Comparison of ENCODE assay signal across 8 cellular contexts in the genomic region with DNA sequence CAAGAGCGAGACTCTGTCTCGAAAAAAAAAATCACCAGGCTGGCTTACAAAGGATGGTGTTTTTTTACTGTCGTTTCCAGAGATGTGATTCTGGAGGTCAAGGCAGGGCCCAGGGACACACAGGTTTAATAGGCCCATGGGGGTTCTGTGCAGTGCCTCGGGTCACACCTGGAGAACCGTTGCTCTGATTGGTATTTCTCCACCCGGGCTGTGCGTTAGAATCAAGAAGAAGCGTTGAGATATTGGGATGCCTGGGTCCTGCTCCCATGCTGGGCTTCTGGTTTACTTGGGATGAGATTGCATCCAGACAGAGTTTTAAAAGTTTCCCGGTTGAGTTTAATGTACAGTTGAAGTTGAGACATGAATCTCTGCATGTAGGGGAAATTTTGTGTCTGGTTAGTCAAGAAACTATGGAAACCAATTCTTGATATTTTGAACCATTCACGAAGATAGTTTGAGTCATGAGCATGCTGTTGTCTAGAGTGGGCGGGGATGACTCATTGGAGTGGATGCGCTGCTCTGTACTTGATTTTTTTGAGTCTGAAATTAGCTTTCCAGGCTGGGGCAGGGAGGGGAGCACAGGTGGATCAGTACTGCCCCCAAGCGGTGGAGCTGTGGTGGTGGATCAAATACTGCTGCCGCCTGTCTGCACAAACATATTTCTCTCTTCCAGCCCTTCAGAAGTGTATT. TPM values are rescaled to one million over a fixed set of nuclear protein-coding genes. Genes with fewer than 3 reads are reported as not detected.
A peak's percentile ranks its signal among the peaks of the same experiment; 100 is the strongest.
DNase-seq lines count a peak whose midpoint lies in the region; ATAC-seq and TF ChIP-seq lines count a peak whose summit lies in the region.

No MANE protein-coding gene starts in this region.

- peak; percentile 96 for DNase-seq in AG08395 (ENCODE audit: low spot score)
- DNase-seq in NCI-H345 (lab: John Stamatoyannopoulos, UW) = peak; percentile 86
- peak; percentile 49 for DNase-seq in activated CD4-positive, alpha-beta T cell treated with anti-CD3 and anti-CD28 coated beads for 1 hour
- DNase-seq in choroid plexus epithelial cell (ENCODE audit: low read depth) = peak; percentile 98
- peak; percentile 87 to 91 for DNase-seq in lung microvascular endothelial cell (ENCODE audit: low read depth in 2 of 2)
- peak; percentile 39 for DNase-seq in stimulated activated CD8-positive, alpha-beta memory T cell treated with anti-CD3 and anti-CD28 coated beads, Interleukin-12 subunit alpha, Interleukin-12 subunit beta, amount 100 ng/mL, for 1 hour (ENCODE audit: low read depth)

- no peak overlapping the region for H3K4me3 ChIP-seq in choroid plexus epithelial cell (ENCODE audit: low read depth, low read length)

- TF ChIP-seq CTCF in choroid plexus epithelial cell (conservative IDR thresholded peaks at IDR 0.05; ENCODE audit: low read depth, low read length) = peak; percentile 96

- ATAC-seq in GM18520 (IDR thresholded peaks at IDR 0.05; ENCODE audit: unreplicated experiment) = peak; percentile 86
- peak; percentile 88 for ATAC-seq in HG03066 (IDR thresholded peaks at IDR 0.05; ENCODE audit: low read depth, unreplicated experiment)

RNA-seq across cellular contexts. Expression of a gene that starts 50.1 kb away (rescaled TPM):
- total RNA-seq in lung microvascular endothelial cell = under 0.01 and 0.20 TPM in 2 replicates

Comparison
In these comparisons a context has a peak if more than half of its experiments do, and no peak if none do; other contexts are left out.
1. DNase-seq: peak in every context shown above with its lines; median percentile 98 in choroid plexus epithelial cell; 96 in AG08395; 89 in lung microvascular endothelial cell; 86 in NCI-H345; 49 in activated CD4-positive, alpha-beta T cell treated with anti-CD3 and anti-CD28 coated beads for 1 hour; 39 in stimulated activated CD8-positive, alpha-beta memory T cell treated with anti-CD3 and anti-CD28 coated beads, Interleukin-12 subunit alpha, Interleukin-12 subunit beta, amount 100 ng/mL, for 1 hour.